34 cellular contexts compared by ENCODE assay signal in the genomic region with DNA sequence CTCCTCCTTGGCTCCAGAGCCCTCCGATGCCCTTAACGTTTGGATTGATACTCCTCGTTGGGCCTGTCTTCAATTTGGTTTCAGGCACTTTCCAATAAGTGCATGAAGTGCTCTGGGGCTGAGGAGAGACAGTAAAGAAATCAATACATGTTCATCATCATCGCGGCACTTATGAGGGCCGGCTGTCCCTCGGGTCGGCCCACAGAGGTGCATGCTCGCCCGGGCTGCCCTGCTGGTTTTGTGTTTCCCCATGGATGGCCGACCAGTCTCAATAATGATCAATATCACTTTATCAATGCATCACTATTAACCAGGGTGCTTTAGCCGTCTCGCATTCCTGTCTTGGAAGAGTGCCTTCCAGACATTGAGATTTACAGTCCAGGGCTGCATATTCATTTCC.
"Had no signal": no experiment of that assay in that cellular context is flagged by ENCODE, and none has a peak within 500 bp of the region (broad histone marks: within the 10 kb centered on the region; RNA-seq: fewer than 3 reads in every experiment).

No MANE protein-coding gene starts in this region.

- H3K4me3 ChIP-seq: ascending aorta, cardiac muscle cell had no signal

- H3K27me3 Mint-ChIP-seq: activated B cell treated with CpG ODN at 0.5 μM for 24 hours; activated CD4-positive, alpha-beta memory T cell treated with anti-CD3 and anti-CD28 coated beads, Interleukin-2, amount 10 ng/mL, durations not matched to agents 7 days and 5 days; activated CD4-positive, alpha-beta T cell treated with anti-CD3 and anti-CD28 coated beads, Interleukin-2, amount 10 ng/mL, durations not matched to agents 24 days and 14 days; activated CD8-positive, alpha-beta memory T cell treated with anti-CD3 and anti-CD28 coated beads, Interleukin-2, amount 10 ng/mL, durations not matched to agents 7 days and 5 days; activated naive CD4-positive, alpha-beta T cell treated with anti-CD3 and anti-CD28 coated beads, Interleukin-2, amount 10 ng/mL, durations not matched to agents 7 days and 5 days; activated naive CD8-positive, alpha-beta T cell treated with anti-CD3 and anti-CD28 coated beads, Interleukin-2, amount 10 ng/mL, durations not matched to agents 7 days and 5 days; activated naive CD8-positive, alpha-beta T cell treated with anti-CD3 and anti-CD28 coated beads, Interleukin-2, amount 50 U/mL, for 24 hours; activated T-cell treated with anti-CD3 and anti-CD28 coated beads, Interleukin-2, amount 50 U/mL, for 24 hours had no signal

- H3K27me3 ChIP-seq: ascending aorta, cardiac muscle cell had no signal

- H3K4me1 Mint-ChIP-seq: activated B cell treated with CpG ODN at 0.5 μM for 24 hours; activated CD4-positive, alpha-beta memory T cell treated with anti-CD3 and anti-CD28 coated beads, Interleukin-2, amount 10 ng/mL, durations not matched to agents 7 days and 5 days; activated CD4-positive, alpha-beta T cell treated with anti-CD3 and anti-CD28 coated beads, Interleukin-2, amount 10 ng/mL, durations not matched to agents 24 days and 14 days; activated CD8-positive, alpha-beta memory T cell treated with anti-CD3 and anti-CD28 coated beads, Interleukin-2, amount 10 ng/mL, durations not matched to agents 7 days and 5 days; activated naive CD4-positive, alpha-beta T cell treated with anti-CD3 and anti-CD28 coated beads, Interleukin-2, amount 10 ng/mL, durations not matched to agents 7 days and 5 days; activated naive CD4-positive, alpha-beta T cell treated with anti-CD3 and anti-CD28 coated beads, Interleukin-2, amount 50 U/mL, for 24 hours; activated naive CD8-positive, alpha-beta T cell treated with anti-CD3 and anti-CD28 coated beads, Interleukin-2, amount 10 ng/mL, durations not matched to agents 7 days and 5 days; activated naive CD8-positive, alpha-beta T cell treated with anti-CD3 and anti-CD28 coated beads, Interleukin-2, amount 50 U/mL, for 24 hours; central memory CD8-positive, alpha-beta T cell had no signal

- H3K36me3 Mint-ChIP-seq: activated naive CD4-positive, alpha-beta T cell treated with anti-CD3 and anti-CD28 coated beads, Interleukin-2, amount 10 ng/mL, durations not matched to agents 7 days and 5 days; activated naive CD8-positive, alpha-beta T cell; activated naive CD8-positive, alpha-beta T cell treated with anti-CD3 and anti-CD28 coated beads, Interleukin-2, amount 10 ng/mL, durations not matched to agents 7 days and 5 days had no signal

- ATAC-seq: activated CD8-positive, alpha-beta memory T cell treated with anti-CD3 and anti-CD28 coated beads, Interleukin-2, amount 10 ng/mL, durations not matched to agents 7 days and 5 days; activated CD8-positive, alpha-beta T cell treated with anti-CD3 and anti-CD28 coated beads, Interleukin-2, amount 10 ng/mL, durations not matched to agents 7 days and 5 days; activated naive CD8-positive, alpha-beta T cell treated with anti-CD3 and anti-CD28 coated beads, Interleukin-2, amount 50 U/mL, for 24 hours had no signal

- H3K27ac Mint-ChIP-seq: activated B cell treated with CpG ODN at 0.5 μM for 24 hours; activated CD4-positive, alpha-beta memory T cell treated with anti-CD3 and anti-CD28 coated beads, Interleukin-2, amount 10 ng/mL, durations not matched to agents 7 days and 5 days; activated CD4-positive, alpha-beta T cell treated with anti-CD3 and anti-CD28 coated beads, Interleukin-2, amount 10 ng/mL, durations not matched to agents 24 days and 14 days; activated CD8-positive, alpha-beta memory T cell treated with anti-CD3 and anti-CD28 coated beads, Interleukin-2, amount 10 ng/mL, durations not matched to agents 7 days and 5 days; activated CD8-positive, alpha-beta T cell treated with anti-CD3 and anti-CD28 coated beads, Interleukin-2, amount 10 ng/mL, durations not matched to agents 7 days and 5 days; activated naive CD4-positive, alpha-beta T cell treated with anti-CD3 and anti-CD28 coated beads, Interleukin-2, amount 10 ng/mL, durations not matched to agents 7 days and 5 days; activated naive CD4-positive, alpha-beta T cell treated with anti-CD3 and anti-CD28 coated beads, Interleukin-2, amount 50 U/mL, for 24 hours; activated naive CD8-positive, alpha-beta T cell; activated naive CD8-positive, alpha-beta T cell treated with anti-CD3 and anti-CD28 coated beads, Interleukin-2, amount 10 ng/mL, durations not matched to agents 7 days and 5 days; activated naive CD8-positive, alpha-beta T cell treated with anti-CD3 and anti-CD28 coated beads, Interleukin-2, amount 50 U/mL, for 24 hours; activated T-cell treated with anti-CD3 and anti-CD28 coated beads, Interleukin-2, amount 50 U/mL, for 24 hours; activated T-helper 2 cell treated with anti-CD3 and anti-CD28 coated beads, Interferon-gamma antibody, Interleukin-2, Interleukin-4, amounts not matched to agents 10 μg/mL and 5 μg/mL and 100 μg/mL, durations not matched to agents 14 hours and 24 hours and 36 hours; T-helper 1 cell treated with Interleukin-12 subunit alpha and Interleukin-12 subunit beta and Interleukin-4 antibody, amounts not matched to agents 30 μg/mL and 1 μg/mL, for 36 hours; T-helper 2 cell treated with Interferon-gamma antibody and Interleukin-4, amounts not matched to agents 5 μg/mL and 100 μg/mL, for 36 hours had no signal

- H3K27ac ChIP-seq: ascending aorta, cardiac muscle cell, VCaP had no signal

- DNase-seq: activated B cell treated with CpG ODN at 0.5 μM for 24 hours; activated CD4-positive, alpha-beta memory T cell treated with anti-CD3 and anti-CD28 coated beads, Interleukin-2, amount 10 ng/mL, durations not matched to agents 7 days and 5 days; activated CD4-positive, alpha-beta T cell treated with anti-CD3 and anti-CD28 coated beads for 4 hours; activated CD4-positive, alpha-beta T cell treated with anti-CD3 and anti-CD28 coated beads, Interleukin-2, amount 10 ng/mL, durations not matched to agents 24 days and 14 days; activated CD4-positive, alpha-beta T cell treated with anti-CD3 and anti-CD28 coated beads, Interleukin-2, amount 50 U/mL, for 48 hours; activated CD4-positive, CD25-positive, alpha-beta regulatory T cell treated with anti-CD3 and anti-CD28 coated beads, Interleukin-2, amount 50 U/mL, for 72 hours; activated CD8-positive, alpha-beta memory T cell treated with anti-CD3 and anti-CD28 coated beads for 24 hours; activated CD8-positive, alpha-beta memory T cell treated with anti-CD3 and anti-CD28 coated beads, Interleukin-2, amount 10 ng/mL, durations not matched to agents 7 days and 5 days; activated CD8-positive, alpha-beta memory T cell treated with anti-CD3 and anti-CD28 coated beads, Interleukin-2, amount 50 U/mL, for 48 hours; activated CD8-positive, alpha-beta T cell treated with anti-CD3 and anti-CD28 coated beads, Interleukin-2, amount 10 ng/mL, durations not matched to agents 7 days and 5 days; activated effector memory CD4-positive, alpha-beta T cell treated with Interleukin-2 at 50 U/mL for 16 hours; activated gamma-delta T cell; activated naive CD4-positive, alpha-beta T cell treated with anti-CD3 and anti-CD28 coated beads, Interleukin-2, amount 10 ng/mL, durations not matched to agents 7 days and 5 days; activated naive CD4-positive, alpha-beta T cell treated with Interleukin-2 at 50 U/mL for 16 hours; activated naive CD8-positive, alpha-beta T cell treated with anti-CD3 and anti-CD28 coated beads, Interleukin-2, amount 10 ng/mL, durations not matched to agents 7 days and 5 days; activated naive CD8-positive, alpha-beta T cell treated with anti-CD3 and anti-CD28 coated beads, Interleukin-2, amount 50 U/mL, for 24 hours; activated T-cell treated with anti-CD3 and anti-CD28 coated beads, Interleukin-2, amount 50 U/mL, for 24 hours; activated T-cell treated with anti-CD3 and anti-CD28 coated beads, Interleukin-2, amount 50 U/mL, for 48 hours; amygdala; anterior cingulate cortex; caudate nucleus; T-helper 1 cell; T-helper 2 cell; T-helper 9 cell had no signal

- H3K36me3 ChIP-seq: ascending aorta, cardiac muscle cell had no signal

- H3K4me3 Mint-ChIP-seq: activated B cell treated with CpG ODN at 0.5 μM for 24 hours; activated CD4-positive, alpha-beta memory T cell treated with anti-CD3 and anti-CD28 coated beads, Interleukin-2, amount 10 ng/mL, durations not matched to agents 7 days and 5 days; activated CD4-positive, alpha-beta T cell treated with anti-CD3 and anti-CD28 coated beads, Interleukin-2, amount 10 ng/mL, durations not matched to agents 24 days and 14 days; activated CD8-positive, alpha-beta memory T cell treated with anti-CD3 and anti-CD28 coated beads, Interleukin-2, amount 10 ng/mL, durations not matched to agents 7 days and 5 days; activated CD8-positive, alpha-beta T cell treated with anti-CD3 and anti-CD28 coated beads, Interleukin-2, amount 10 ng/mL, durations not matched to agents 7 days and 5 days; activated naive CD4-positive, alpha-beta T cell treated with anti-CD3 and anti-CD28 coated beads, Interleukin-2, amount 10 ng/mL, durations not matched to agents 7 days and 5 days; activated naive CD4-positive, alpha-beta T cell treated with anti-CD3 and anti-CD28 coated beads, Interleukin-2, amount 50 U/mL, for 24 hours; activated naive CD8-positive, alpha-beta T cell; activated naive CD8-positive, alpha-beta T cell treated with anti-CD3 and anti-CD28 coated beads, Interleukin-2, amount 10 ng/mL, durations not matched to agents 7 days and 5 days; activated naive CD8-positive, alpha-beta T cell treated with anti-CD3 and anti-CD28 coated beads, Interleukin-2, amount 50 U/mL, for 24 hours; activated T-cell treated with anti-CD3 and anti-CD28 coated beads, Interleukin-2, amount 50 U/mL, for 24 hours; brain; central memory CD8-positive, alpha-beta T cell; T-helper 1 cell treated with Interleukin-12 subunit alpha and Interleukin-12 subunit beta and Interleukin-4 antibody, amounts not matched to agents 30 μg/mL and 1 μg/mL, for 36 hours; T-helper 2 cell treated with Interferon-gamma antibody and Interleukin-4, amounts not matched to agents 5 μg/mL and 100 μg/mL, for 36 hours had no signal

- H3K4me1 ChIP-seq: ascending aorta had no signal

- H3K9me3 Mint-ChIP-seq: activated T-helper 2 cell treated with anti-CD3 and anti-CD28 coated beads, Interferon-gamma antibody, Interleukin-2, Interleukin-4, amounts not matched to agents 10 μg/mL and 5 μg/mL and 100 μg/mL, durations not matched to agents 14 hours and 24 hours and 36 hours had no signal
